ENCODE assay signal across 15 cellular contexts in genomic region chr19:19817357-19817756, GRCh38. TPM values are rescaled to one million over a fixed set of nuclear protein-coding genes. Genes with fewer than 3 reads are reported as not detected.
DNase-seq lines count a peak whose midpoint lies in the region; ATAC-seq, FAIRE-seq and TF ChIP-seq lines count a peak whose summit lies in the region.
"Had no signal": no experiment of that assay in that cellular context is flagged by ENCODE, and none has a peak within 500 bp of the region (broad histone marks: within the 10 kb centered on the region; RNA-seq: fewer than 3 reads in every experiment).

No MANE protein-coding gene starts in this region.

- no peaks in the 10 kb centered on the region for H3K4me1 ChIP-seq in GM12878 (ENCODE audit: control insufficient read depth, insufficient read depth, low read length)
- H3K4me1 ChIP-seq: foreskin keratinocyte had no signal

- TF ChIP-seq RAD21 in GM12878 (IDR thresholded peaks at IDR 0.05; ENCODE audit: insufficient read depth, low read depth, low read length), result no peak

- no peaks in the 10 kb centered on the region for H3K27me3 ChIP-seq in GM12878 (replicated peaks in 1 of 2; ENCODE audit: control insufficient read depth in 2 of 2, insufficient read depth in 2 of 2, low read length in 1 of 2)
- H3K27me3 ChIP-seq: foreskin keratinocyte had no signal

- no peak for TF ChIP-seq EP300 in GM12878 (IDR thresholded peaks at IDR 0.05; ENCODE audit: borderline replicate concordance in 1 of 2, control insufficient read depth in 1 of 2, low read depth in 2 of 2, low read length in 2 of 2)

- SMC1A ChIA-PET in GM12878 (lab: Charles Lee; ENCODE audit: uncharacterized antibody, unreplicated experiment), result no interaction called here

- peak overlapping the region in 2 of 3 donors; percentile 16 to 79 for H3K27ac Mint-ChIP-seq in IgD-negative memory B cell
- H3K27ac Mint-ChIP-seq in activated CD8-positive, alpha-beta T cell treated with anti-CD3 and anti-CD28 coated beads for 36 hours, result peak overlapping the region; percentile 99

- DNase-seq in activated CD8-positive, alpha-beta T cell treated with anti-CD3 and anti-CD28 coated beads for 36 hours, result peak; percentile 91
- DNase-seq in GM12878 (ENCODE audit: low read depth, low spot score) (no peak), retina (no peak), germinal center (ENCODE audit: low spot score) (no peak), SKM-1 treated with dmso at 0.1 percent for 144 hours (lab: John Stamatoyannopoulos, UW; ENCODE audit: unreplicated experiment) (no peak), KBM-7 (no peak)
- DNase-seq in stimulated activated CD4-positive, alpha-beta T cell treated with anti-CD3 and anti-CD28 coated beads, Interleukin-2, amount 100 ng/mL, for 4 hours (ENCODE audit: low read depth), result peak; percentile 31
- DNase-seq: foreskin keratinocyte; NCI-H1436 treated with DMSO at 0.1 percent for 48 hours; NK-92 treated with Interleukin-12 subunit alpha and Interleukin-12 subunit beta, amount 100 ng/mL, for 24 hours; substantia nigra had no signal

- H3K9me3 Mint-ChIP-seq in IgD-negative memory B cell, result peaks cover 0 to 2% (median 0%) of the 10 kb centered on the region in 3 donors
- peaks cover 16% of the 10 kb centered on the region for H3K9me3 Mint-ChIP-seq in activated CD8-positive, alpha-beta T cell treated with anti-CD3 and anti-CD28 coated beads for 36 hours

- intact Hi-C loops in activated CD8-positive, alpha-beta T cell treated with anti-CD3 and anti-CD28 coated beads for 36 hours (cut with micrococcal nuclease), result loop anchor here (2.0 to 10.0 kb wide), 2 partner anchors 41 to 153 kb away; partner anchors contain the start of genes ATP13A1 and ZNF101
- intact Hi-C loops in GM12878 (cut with micrococcal nuclease; ENCODE audit: unreplicated experiment), result no loop called here

- peak; percentile 67 for ATAC-seq in activated CD8-positive, alpha-beta T cell treated with anti-CD3 and anti-CD28 coated beads for 36 hours
- ATAC-seq in GM12878, result no peak
- ATAC-seq: foreskin keratinocyte had no signal

- in situ Hi-C loops in GM12878 (cut with MboI), result no loop called here
- in situ Hi-C loops in KBM-7 (cut with MboI; ENCODE audit: low pct_unique_long_range_greater_than_20kb, low sequenced_read_pairs), result no loop called here

- no peaks in the 10 kb centered on the region for H4K20me1 ChIP-seq in GM12878 (ENCODE audit: control insufficient read depth, insufficient read depth)

- peak overlapping the region; percentile 40 to 80 (median 52) for H3K4me3 Mint-ChIP-seq in IgD-negative memory B cell
- H3K4me3 Mint-ChIP-seq in activated CD8-positive, alpha-beta T cell treated with anti-CD3 and anti-CD28 coated beads for 36 hours, result peak overlapping the region; percentile 43

- peaks cover 14% of the 10 kb centered on the region for H3K79me2 ChIP-seq in GM12878 (ENCODE audit: control insufficient read depth, insufficient read depth, low read length)

- CTCF ChIA-PET in activated CD8-positive, alpha-beta T cell treated with anti-CD3 and anti-CD28 coated beads for 36 hours (lab: Charles Lee), result no interaction called here
- CTCF ChIA-PET in GM12878 (lab: Yijun Ruan, JAX), result no interaction called here

- H3K36me3 Mint-ChIP-seq in IgD-negative memory B cell, result peaks cover 2% of the 10 kb centered on the region
- peaks cover 81% of the 10 kb centered on the region for H3K36me3 Mint-ChIP-seq in activated CD8-positive, alpha-beta T cell treated with anti-CD3 and anti-CD28 coated beads for 36 hours (ENCODE audit: low read depth)

- no peak overlapping the region for H3K4me3 ChIP-seq in GM12878

- no peak overlapping the region for H3K27ac ChIP-seq in GM12878 (ENCODE audit: control insufficient read depth, insufficient read depth)
- H3K27ac ChIP-seq: foreskin keratinocyte, HL-60 had no signal

- WGBS in GM12878 (ENCODE audit: insufficient coverage, insufficient replicate concordance, low lambda C conversion rate, missing lambda C conversion rate), result 38% methylated on average over 3 of the region's 3 CpGs

- RAD21 ChIA-PET in GM12878 (lab: Charles Lee; ENCODE audit: unreplicated experiment), result no interaction called here

- H3K9me3 ChIP-seq in GM12878 (replicated peaks; ENCODE audit: control insufficient read depth, insufficient read depth, low read length), result peaks cover 24% of the 10 kb centered on the region; the same call in 2 of the 3 replicates

- TF ChIP-seq POLR2A in GM12878 (IDR thresholded peaks at IDR 0.05; ENCODE audit: low read depth, low read length), result no peak

- POLR2A ChIA-PET in activated CD8-positive, alpha-beta T cell treated with anti-CD3 and anti-CD28 coated beads for 36 hours (lab: Charles Lee), result interaction anchor here (0.6 to 1.1 kb wide), 4 partner anchors 12 to 112 kb away, joined by 4 to 6 read pairs (median 4); partner anchors contain the start of gene ZNF253
- POLR2A ChIA-PET in GM12878 (lab: Charles Lee), result no interaction called here

- no peak overlapping the region for H3K9ac ChIP-seq in GM12878 (ENCODE audit: control insufficient read depth, insufficient read depth, low read length)

- 0 out of 4 replicates have a peak, but pooled peaks cover 0 to 2% of the 10 kb centered on the region in 2 experiments for H3K36me3 ChIP-seq in GM12878 (ENCODE audit: control insufficient read depth in 2 of 2, insufficient read depth in 2 of 2, low read length in 1 of 2)

- H2AFZ ChIP-seq in GM12878 (ENCODE audit: control insufficient read depth, low read depth, low read length), result no peak overlapping the region

- no TSS peak for BruUV-seq in GM12878 (replicated peaks; lab: Mats Ljungman, UMichigan)

- no peak for FAIRE-seq in GM12878 (lab: Jason Lieb, UNC)
- FAIRE-seq: GM19239, TTC549 had no signal

- no peak overlapping the region for H3K4me2 ChIP-seq in GM12878 (ENCODE audit: control insufficient read depth, insufficient read depth)

- H3K27me3 Mint-ChIP-seq in IgD-negative memory B cell, result no peaks in the 10 kb centered on the region
- no peaks in the 10 kb centered on the region for H3K27me3 Mint-ChIP-seq in activated CD8-positive, alpha-beta T cell treated with anti-CD3 and anti-CD28 coated beads for 36 hours

- TF ChIP-seq CTCF in activated CD8-positive, alpha-beta T cell treated with anti-CD3 and anti-CD28 coated beads for 36 hours (IDR thresholded peaks at IDR 0.05), result no peak
- no peak for TF ChIP-seq CTCF in GM12878 (IDR thresholded peaks at IDR 0.05 in 2 of 3, conservative IDR thresholded peaks at IDR 0.05 in 1 of 3; ENCODE audit: control insufficient read depth in 2 of 3, extremely low read depth in 1 of 3, insufficient read depth in 1 of 3, low read depth in 3 of 3, low read length in 3 of 3)

- peaks cover 35 to 48% (median 48%) of the 10 kb centered on the region in 3 donors for H3K4me1 Mint-ChIP-seq in IgD-negative memory B cell
- H3K4me1 Mint-ChIP-seq in activated CD8-positive, alpha-beta T cell treated with anti-CD3 and anti-CD28 coated beads for 36 hours (ENCODE audit: low read depth), result peaks cover 61% of the 10 kb centered on the region

TF ChIP-seq in GM12878, 131 proteins besides CTCF, POLR2A, EP300 and RAD21 (continues in another document):
- peak; percentile 67; the same call in 1 of the 2 replicates for TF ChIP-seq RUNX3 (IDR thresholded peaks at IDR 0.05; ENCODE audit: low read length)

RNA-seq across cellular contexts. Expression of gene ZNF506, which starts 4.2 kb away (rescaled TPM):
- polyA plus RNA-seq in IgD-negative memory B cell, result 24.5 TPM
- total RNA-seq in activated CD8-positive, alpha-beta T cell treated with anti-CD3 and anti-CD28 coated beads for 36 hours, result 10 to 100 TPM; 45.5 to 48.7 TPM
- total RNA-seq in GM12878 (2013; cell fraction: nucleolus; rRNA removed), result 235 and 244 TPM in 2 replicates
- total RNA-seq in GM12878 (2014; rRNA removed), result 8.0 and 12.0 TPM in 2 replicates
- 11.7 and 12.0 TPM in 2 replicates for total RNA-seq in GM12878 (2014; rRNA removed; fragmentation: Illumina TruSeq; extraction: Trizol)
- total RNA-seq in GM12878 (2021), result 8.6 and 8.8 TPM in 2 replicates
- polyA plus RNA-seq in GM12878 (2011; ENCODE audit: low read depth), result 4.7 TPM
- polyA plus RNA-seq in GM12878 (2011; rRNA removed), result 5.9 and 10.2 TPM in 2 replicates
- 2.7 and 3.5 TPM in 2 replicates for polyA plus RNA-seq in GM12878 (2011; cell fraction: cytosol; rRNA removed)
- 3.4 and 3.9 TPM in 2 replicates for polyA plus RNA-seq in GM12878 (2011; cell fraction: nucleus; rRNA removed)
- polyA plus RNA-seq in GM12878 (2012), result 8.1 and 9.1 TPM in 2 replicates
- 7.2 and 8.7 TPM in 2 replicates for polyA plus RNA-seq in GM12878 (2014; fragmentation: Illumina TruSeq; extraction: Trizol)
- 1 to 10 TPM; 3.5 to 4.0 TPM for polyA plus RNA-seq in GM12878 (2014; fragmentation: Nextera tagmentation; extraction: Ambion mirVana)
- 5.2 and 7.4 TPM in 2 replicates for polyA plus RNA-seq in GM12878 (2014; rRNA removed)
- 1 to 10 TPM; 7.8 to 9.1 TPM for polyA plus RNA-seq in GM12878 (2016; fragmentation: Nextera tagmentation; extraction: Ambion mirVana)
- 3.4 and 4.5 TPM in 2 replicates for polyA minus RNA-seq in GM12878 (2011; rRNA and poly(A)+ RNA removed)
- polyA minus RNA-seq in GM12878 (2011; cell fraction: cytosol; rRNA and poly(A)+ RNA removed), result 1.6 and 3.6 TPM in 2 replicates
- polyA minus RNA-seq in GM12878 (2011; cell fraction: nucleus; rRNA and poly(A)+ RNA removed), result 5.8 and 8.8 TPM in 2 replicates

RNA-seq across cellular contexts. Expression of gene ZNF253, which starts 48.3 kb away (rescaled TPM):
- polyA plus RNA-seq in IgD-negative memory B cell (11.2 TPM), GM12878 (2011; rRNA removed) (4.4 and 6.5 TPM in 2 replicates), GM12878 (2014; fragmentation: Illumina TruSeq; extraction: Trizol) (6.9 and 11.1 TPM in 2 replicates), GM12878 (2014; fragmentation: Nextera tagmentation; extraction: Ambion mirVana) (1 to 10 TPM; 2.6 to 3.3 TPM), GM12878 (2014; rRNA removed) (1.8 and 3.1 TPM in 2 replicates), GM12878 (2016; fragmentation: Nextera tagmentation; extraction: Ambion mirVana) (1 to 10 TPM; 7.7 to 8.9 TPM)
- total RNA-seq in activated CD8-positive, alpha-beta T cell treated with anti-CD3 and anti-CD28 coated beads for 36 hours, result 10 to 100 TPM; 10.8 to 13.5 TPM
- 46.6 and 49.7 TPM in 2 replicates for total RNA-seq in GM12878 (2013; cell fraction: nucleolus; rRNA removed)
- total RNA-seq in GM12878 (2014; rRNA removed) (5.1 and 6.0 TPM in 2 replicates), GM12878 (2014; rRNA removed; fragmentation: Illumina TruSeq; extraction: Trizol) (7.3 and 7.8 TPM in 2 replicates), GM12878 (2021) (3.7 and 4.8 TPM in 2 replicates)
- 2.2 TPM for polyA plus RNA-seq in GM12878 (2011; ENCODE audit: low read depth)
- 1.5 and 2.3 TPM in 2 replicates for polyA plus RNA-seq in GM12878 (2011; cell fraction: cytosol; rRNA removed)
- polyA plus RNA-seq in GM12878 (2011; cell fraction: nucleus; rRNA removed), result 3.1 and 3.2 TPM in 2 replicates
- 3.7 and 4.4 TPM in 2 replicates for polyA plus RNA-seq in GM12878 (2012)
- 2.2 and 3.4 TPM in 2 replicates for polyA minus RNA-seq in GM12878 (2011; rRNA and poly(A)+ RNA removed)
- polyA minus RNA-seq in GM12878 (2011; cell fraction: cytosol; rRNA and poly(A)+ RNA removed), result 1.1 TPM in 2 replicates
- polyA minus RNA-seq in GM12878 (2011; cell fraction: nucleus; rRNA and poly(A)+ RNA removed), result 1.6 and 3.5 TPM in 2 replicates

Comparison
In these comparisons a context has a peak if more than half of its experiments do, and no peak if none do; other contexts are left out.
1. DNase-seq: peak in activated CD8-positive, alpha-beta T cell treated with anti-CD3 and anti-CD28 coated beads for 36 hours (single experiment) and stimulated activated CD4-positive, alpha-beta T cell treated with anti-CD3 and anti-CD28 coated beads, Interleukin-2, amount 100 ng/mL, for 4 hours (single experiment); none in GM12878 (single experiment), retina (single experiment), germinal center (single experiment), SKM-1 treated with dmso at 0.1 percent for 144 hours (single experiment) and KBM-7 (single experiment).